In genomic region chrX:109847257-109848187, GRCh38 we compare ENCODE assay signal across 10 cellular contexts.
DNase-seq lines count a peak whose midpoint lies in the region; ATAC-seq and TF ChIP-seq lines count a peak whose summit lies in the region.
"Had no signal": no experiment of that assay in that cellular context is flagged by ENCODE, and none has a peak within 500 bp of the region (broad histone marks: within the 10 kb centered on the region; RNA-seq: fewer than 3 reads in every experiment).

No MANE protein-coding gene starts in this region.

- no peaks in the 10 kb centered on the region for H3K36me3 Mint-ChIP-seq in activated T-cell treated with anti-CD3 and anti-CD28 coated beads, Interleukin-2, amount 50 U/mL, for 24 hours (ENCODE audit: low read depth)
- no peaks in the 10 kb centered on the region for H3K36me3 Mint-ChIP-seq in activated T-helper 17 cell treated with anti-CD3 and anti-CD28 coated beads, Interleukin-2, amount 50 U/mL, for 72 hours (ENCODE audit: low read depth)
- H3K36me3 Mint-ChIP-seq in activated CD4-positive, alpha-beta memory T cell treated with anti-CD3 and anti-CD28 coated beads, Interleukin-2, amount 10 ng/mL, durations not matched to agents 7 days and 5 days (ENCODE audit: low read depth): no peaks in the 10 kb centered on the region

- H3K27me3 ChIP-seq in hepatocyte (no peaks in the 10 kb centered on the region), thoracic aorta (replicated peaks; ENCODE audit: insufficient read depth) (no peaks in the 10 kb centered on the region)
- H3K27me3 ChIP-seq: cardiac muscle cell had no signal

- H3K9me3 ChIP-seq in hepatocyte (ENCODE audit: low read depth) (no peaks in the 10 kb centered on the region), thoracic aorta (no peaks in the 10 kb centered on the region)

- H4K20me1 ChIP-seq in hepatocyte (ENCODE audit: insufficient read depth, poor library complexity, severe bottlenecking): no peaks in the 10 kb centered on the region

- H3K9me2 ChIP-seq in hepatocyte (replicated peaks; ENCODE audit: insufficient read depth): no peaks in the 10 kb centered on the region

- no peak overlapping the region for H3K4me2 ChIP-seq in hepatocyte

- H2AFZ ChIP-seq in hepatocyte: no peak overlapping the region

- WGBS in hepatocyte (ENCODE audit: low lambda C conversion rate, missing lambda C conversion rate): 70% methylated on average over 5 of the region's 5 CpGs

- H3K27ac Mint-ChIP-seq in activated T-cell treated with anti-CD3 and anti-CD28 coated beads, Interleukin-2, amount 50 U/mL, for 24 hours: peak overlapping the region; percentile 57
- H3K27ac Mint-ChIP-seq in activated T-helper 17 cell treated with anti-CD3 and anti-CD28 coated beads, Interleukin-2, amount 50 U/mL, for 72 hours: peak overlapping the region; percentile 34
- H3K27ac Mint-ChIP-seq in activated CD4-positive, alpha-beta memory T cell treated with anti-CD3 and anti-CD28 coated beads, Interleukin-2, amount 10 ng/mL, durations not matched to agents 7 days and 5 days: no peak overlapping the region

- no peak for TF ChIP-seq CTCF in hepatocyte (IDR thresholded peaks at IDR 0.05; ENCODE audit: poor library complexity)
- no peak for TF ChIP-seq CTCF in thoracic aorta (IDR thresholded peaks at IDR 0.05)

- H3K4me3 ChIP-seq in hepatocyte (no peak overlapping the region), thoracic aorta (no peak overlapping the region)
- H3K4me3 ChIP-seq: cardiac muscle cell had no signal

- peaks cover 20% of the 10 kb centered on the region for H3K4me1 Mint-ChIP-seq in activated T-cell treated with anti-CD3 and anti-CD28 coated beads, Interleukin-2, amount 50 U/mL, for 24 hours (ENCODE audit: low read depth)
- peaks cover 5% of the 10 kb centered on the region for H3K4me1 Mint-ChIP-seq in activated T-helper 17 cell treated with anti-CD3 and anti-CD28 coated beads, Interleukin-2, amount 50 U/mL, for 72 hours
- H3K4me1 Mint-ChIP-seq in activated CD4-positive, alpha-beta memory T cell treated with anti-CD3 and anti-CD28 coated beads, Interleukin-2, amount 10 ng/mL, durations not matched to agents 7 days and 5 days: peaks cover 15% of the 10 kb centered on the region

- no peaks in the 10 kb centered on the region for H3K36me3 ChIP-seq in hepatocyte (replicated peaks; ENCODE audit: insufficient read depth, low read depth)
- no peaks in the 10 kb centered on the region for H3K36me3 ChIP-seq in thoracic aorta
- H3K36me3 ChIP-seq: cardiac muscle cell had no signal

- peak; percentile 67 for ATAC-seq in activated T-helper 17 cell treated with anti-CD3 and anti-CD28 coated beads, Interleukin-2, amount 50 U/mL, for 72 hours (replicated peaks)
- ATAC-seq in thoracic aorta (ENCODE audit: insufficient number of reproducible peaks, low FRiP score, low read depth): peak; percentile 79

- H3K79me2 ChIP-seq in hepatocyte: no peaks in the 10 kb centered on the region

- peaks cover 25% of the 10 kb centered on the region for H3K27me3 Mint-ChIP-seq in activated T-cell treated with anti-CD3 and anti-CD28 coated beads, Interleukin-2, amount 50 U/mL, for 24 hours
- H3K27me3 Mint-ChIP-seq in activated T-helper 17 cell treated with anti-CD3 and anti-CD28 coated beads, Interleukin-2, amount 50 U/mL, for 72 hours: no peaks in the 10 kb centered on the region
- H3K27me3 Mint-ChIP-seq in activated CD4-positive, alpha-beta memory T cell treated with anti-CD3 and anti-CD28 coated beads, Interleukin-2, amount 10 ng/mL, durations not matched to agents 7 days and 5 days: no peaks in the 10 kb centered on the region

- POLR2A ChIA-PET in activated CD4-positive, alpha-beta memory T cell treated with anti-CD3 and anti-CD28 coated beads, Interleukin-2, amount 10 ng/mL, durations not matched to agents 7 days and 5 days (lab: Charles Lee): no interaction called here

- DNase-seq in activated T-cell treated with anti-CD3 and anti-CD28 coated beads, Interleukin-2, amount 50 U/mL, for 24 hours: no peak
- DNase-seq in activated T-cell treated with anti-CD3 and anti-CD28 coated beads, Interleukin-2, amount 50 U/mL, for 1 hour: no peak
- DNase-seq in hepatocyte (ENCODE audit: low spot score): peak; percentile 35
- no peak for DNase-seq in thoracic aorta (ENCODE audit: low spot score)
- no peak for DNase-seq in cortex of kidney (lab: John Stamatoyannopoulos, UW)
- DNase-seq in SIG-M5 treated with dmso at 0.1 percent for 504 hours (lab: John Stamatoyannopoulos, UW; ENCODE audit: unreplicated experiment): no peak
- no peak for DNase-seq in activated CD4-positive, alpha-beta memory T cell treated with anti-CD3 and anti-CD28 coated beads, Interleukin-2, amount 10 ng/mL, durations not matched to agents 7 days and 5 days

- no peaks in the 10 kb centered on the region for H3K9me3 Mint-ChIP-seq in activated T-cell treated with anti-CD3 and anti-CD28 coated beads, Interleukin-2, amount 50 U/mL, for 24 hours
- no peaks in the 10 kb centered on the region for H3K9me3 Mint-ChIP-seq in activated T-helper 17 cell treated with anti-CD3 and anti-CD28 coated beads, Interleukin-2, amount 50 U/mL, for 72 hours
- H3K9me3 Mint-ChIP-seq in activated CD4-positive, alpha-beta memory T cell treated with anti-CD3 and anti-CD28 coated beads, Interleukin-2, amount 10 ng/mL, durations not matched to agents 7 days and 5 days: no peaks in the 10 kb centered on the region

- CTCF ChIA-PET in activated CD4-positive, alpha-beta memory T cell treated with anti-CD3 and anti-CD28 coated beads, Interleukin-2, amount 10 ng/mL, durations not matched to agents 7 days and 5 days (lab: Charles Lee): interaction anchor here (1.0 to 1.7 kb wide), 4 partner anchors 9 to 139 kb away, joined by 3 to 4 read pairs (median 3); no protein-coding TSS in a partner anchor

- H3K4me3 Mint-ChIP-seq in activated T-cell treated with anti-CD3 and anti-CD28 coated beads, Interleukin-2, amount 50 U/mL, for 24 hours: no peak overlapping the region
- peak overlapping the region; percentile 8 for H3K4me3 Mint-ChIP-seq in activated T-helper 17 cell treated with anti-CD3 and anti-CD28 coated beads, Interleukin-2, amount 50 U/mL, for 72 hours
- H3K4me3 Mint-ChIP-seq in activated CD4-positive, alpha-beta memory T cell treated with anti-CD3 and anti-CD28 coated beads, Interleukin-2, amount 10 ng/mL, durations not matched to agents 7 days and 5 days: no peak overlapping the region

- H3K27ac ChIP-seq in hepatocyte (peak overlapping the region; percentile 52), thoracic aorta (no peak overlapping the region)
- H3K27ac ChIP-seq: C4-2B, cardiac muscle cell had no signal

- H3K4me1 ChIP-seq in hepatocyte (ENCODE audit: insufficient read depth) (no peaks in the 10 kb centered on the region), thoracic aorta (ENCODE audit: control insufficient read depth in 1 of 2, low read depth in 2 of 2) (peaks cover 0 to 17% of the 10 kb centered on the region in 2 donors)
